8 cellular contexts compared by ENCODE assay signal in the genomic region with DNA sequence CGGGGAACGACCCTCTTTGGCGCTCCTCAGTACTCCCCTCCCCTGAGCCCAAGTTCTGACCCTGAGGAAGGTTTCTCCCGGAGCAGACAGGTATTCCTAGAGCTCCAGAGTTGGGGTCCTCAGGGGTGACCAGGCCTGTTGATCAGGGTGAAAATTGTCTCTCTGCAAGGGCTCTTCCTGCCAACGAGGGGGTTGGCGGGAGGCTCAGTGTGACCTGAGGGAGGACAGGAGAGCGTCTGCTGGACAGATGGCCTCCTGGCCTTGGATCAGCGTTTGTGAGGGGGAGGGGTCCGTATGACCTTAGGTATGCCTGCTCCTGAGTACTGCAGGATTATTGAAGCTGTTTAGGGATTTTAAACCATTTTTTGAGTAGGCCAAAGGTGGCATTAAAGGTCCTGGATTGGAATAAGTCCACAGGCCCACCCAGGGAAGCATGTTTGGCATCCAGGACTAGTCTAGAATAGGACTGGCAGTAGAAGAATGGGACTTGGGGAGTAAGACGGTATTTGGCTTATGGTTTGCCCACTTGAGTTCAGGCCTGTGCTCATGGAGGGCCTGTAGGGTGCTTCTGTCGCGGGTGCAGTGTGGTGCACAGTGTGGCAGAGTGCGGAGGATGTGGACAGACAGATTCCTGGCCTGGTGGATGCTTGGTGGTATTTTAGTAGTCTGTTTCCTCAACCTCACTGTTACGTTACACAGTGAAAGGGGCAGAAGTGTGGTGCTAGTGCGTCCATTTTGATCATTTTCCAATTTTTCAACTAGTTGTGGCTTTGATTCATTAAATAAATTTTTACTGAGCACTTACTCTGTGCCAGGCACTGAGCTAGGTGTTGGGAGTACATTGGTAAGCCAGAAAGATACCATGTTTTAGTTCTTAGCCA. TPM values are rescaled to one million over a fixed set of nuclear protein-coding genes. Genes with fewer than 3 reads are reported as not detected.
A peak's percentile ranks its signal among the peaks of the same experiment; 100 is the strongest.
DNase-seq lines count a peak whose midpoint lies in the region; ATAC-seq and TF ChIP-seq lines count a peak whose summit lies in the region.

No MANE protein-coding gene starts in this region.

- H3K4me1 ChIP-seq in SJSA1 (replicated peaks) = peaks cover 22% of the 10 kb centered on the region
- H3K4me1 ChIP-seq in adipocyte (ENCODE audit: control insufficient read depth, insufficient read depth, low read length) = peaks cover 33% of the 10 kb centered on the region
- peaks cover 0 to 60% of the 10 kb centered on the region in 2 donors for H3K4me1 ChIP-seq in right atrium auricular region

- DNase-seq in GM12864 (ENCODE audit: low read depth) (no peak), SJSA1 (ENCODE audit: low read depth in 1 of 2, low spot score in 2 of 2) (peak; percentile 49 to 53), adipocyte (ENCODE audit: low read depth) (peak; percentile 50), right atrium auricular region (ENCODE audit: low spot score) (no peak), skeletal muscle cell (ENCODE audit: low read depth) (no peak), OCI-M2 (lab: John Stamatoyannopoulos, UW; ENCODE audit: unreplicated experiment) (no peak)

- H3K27me3 ChIP-seq in SJSA1 (replicated peaks) = no peaks in the 10 kb centered on the region
- no peaks in the 10 kb centered on the region for H3K27me3 ChIP-seq in adipocyte (replicated peaks; ENCODE audit: control insufficient read depth, insufficient read depth, low read length)
- H3K27me3 ChIP-seq in right atrium auricular region = no peaks in the 10 kb centered on the region

- peak overlapping the region; percentile 99 for H3K9ac ChIP-seq in adipocyte (ENCODE audit: low read length)

- H3K36me3 ChIP-seq in SJSA1 (peaks cover 16% of the 10 kb centered on the region), adipocyte (ENCODE audit: control insufficient read depth, insufficient read depth, low read length, severe bottlenecking) (no peaks in the 10 kb centered on the region), right atrium auricular region (no peaks in the 10 kb centered on the region)

- no peaks in the 10 kb centered on the region for H3K9me3 ChIP-seq in SJSA1 (replicated peaks)
- no peaks in the 10 kb centered on the region for H3K9me3 ChIP-seq in adipocyte (ENCODE audit: control insufficient read depth, low read length)
- H3K9me3 ChIP-seq in right atrium auricular region = no peaks in the 10 kb centered on the region

- H3K27ac ChIP-seq in SJSA1 (peak overlapping the region; percentile 59), right atrium auricular region (peak overlapping the region; percentile 90 to 100)

- TF ChIP-seq CTCF in GM12864 (IDR thresholded peaks at IDR 0.05; ENCODE audit: low read depth, low read length, missing control alignments) (peak; percentile 25), right atrium auricular region (IDR thresholded peaks at IDR 0.05) (no peak)

- peak overlapping the region; percentile 91 for H3K4me3 ChIP-seq in GM12864 (ENCODE audit: low read depth, low read length)
- peak overlapping the region; percentile 95 for H3K4me3 ChIP-seq in SJSA1
- peak overlapping the region; percentile 96 for H3K4me3 ChIP-seq in adipocyte (ENCODE audit: low read length)
- peak overlapping the region; percentile 72 to 85 for H3K4me3 ChIP-seq in right atrium auricular region
- H3K4me3 ChIP-seq in skeletal muscle cell (ENCODE audit: low read depth, low read length) = peak overlapping the region; percentile 93

- ATAC-seq in HG03280 (IDR thresholded peaks at IDR 0.05; ENCODE audit: unreplicated experiment) (peak; percentile 0), GM21367 (IDR thresholded peaks at IDR 0.05; ENCODE audit: unreplicated experiment) (no peak)

RNA-seq across cellular contexts. Expression of a gene that starts 1.0 kb away (rescaled TPM):
- total RNA-seq in SJSA1 (2014; rRNA removed; shearing (Covaris generic)) = 7.9 and 10.4 TPM in 2 replicates
- total RNA-seq in right atrium auricular region = 10 to 100 TPM in 1 of 2 donors, 1 to 10 TPM in 1; 9.7 to 18.4 TPM

RNA-seq across cellular contexts. Expression of a gene that starts 33.4 kb away (rescaled TPM):
- total RNA-seq in SJSA1 (2014; rRNA removed; shearing (Covaris generic)) = 265 and 320 TPM in 2 replicates
- 10 to 100 TPM; 79.7 to 81.2 TPM for total RNA-seq in right atrium auricular region

Comparison
In these comparisons a context has a peak if more than half of its experiments do, and no peak if none do; other contexts are left out.
1. DNase-seq: peak in SJSA1 (2 of 2) and adipocyte (single experiment); none in GM12864 (single experiment), right atrium auricular region (single experiment), skeletal muscle cell (single experiment) and OCI-M2 (single experiment).
2. Peak in every context shown above with its lines, with median percentiles within 50 percentile points of each other: H3K4me3 ChIP-seq.